8 cellular contexts compared by ENCODE assay signal in genomic region chr1:9590201-9590600, GRCh38. TPM values are rescaled to one million over a fixed set of nuclear protein-coding genes. Genes with fewer than 3 reads are reported as not detected.
A peak's percentile ranks its signal among the peaks of the same experiment; 100 is the strongest.
DNase-seq lines count a peak whose midpoint lies in the region; ATAC-seq and TF ChIP-seq lines count a peak whose summit lies in the region.

No MANE protein-coding gene starts in this region.

- peaks cover 28% of the 10 kb centered on the region for H3K4me1 ChIP-seq in CD8-positive, alpha-beta memory T cell (ENCODE audit: insufficient read depth, low read length)
- H3K4me1 ChIP-seq in adipocyte (ENCODE audit: control insufficient read depth, insufficient read depth, low read length), result peaks cover 11% of the 10 kb centered on the region
- peaks cover 11 to 27% of the 10 kb centered on the region in 2 donors for H3K4me1 ChIP-seq in naive thymus-derived CD4-positive, alpha-beta T cell (ENCODE audit: control insufficient read depth in 2 of 2, insufficient read depth in 2 of 2, low read length in 2 of 2)

- H3K36me3 ChIP-seq in CD8-positive, alpha-beta memory T cell (ENCODE audit: insufficient read depth, low read length), result no peaks in the 10 kb centered on the region
- no peaks in the 10 kb centered on the region for H3K36me3 ChIP-seq in adipocyte (ENCODE audit: control insufficient read depth, insufficient read depth, low read length, severe bottlenecking)
- H3K36me3 ChIP-seq in naive thymus-derived CD4-positive, alpha-beta T cell (ENCODE audit: control insufficient read depth in 2 of 3, insufficient read depth in 3 of 3, low read length in 3 of 3), result no peaks in the 10 kb centered on the region

- peak overlapping the region; percentile 77 to 89 (median 85) for H3K4me3 Mint-ChIP-seq in CD8-positive, alpha-beta memory T cell
- peak overlapping the region in 9 of 10 donors; percentile 25 to 93 (median 86) for H3K4me3 Mint-ChIP-seq in naive thymus-derived CD4-positive, alpha-beta T cell

- no peak for ATAC-seq in naive thymus-derived CD4-positive, alpha-beta T cell

- no peak overlapping the region for H3K27ac ChIP-seq in CD8-positive, alpha-beta memory T cell (ENCODE audit: low read depth, low read length)
- no peak overlapping the region for H3K27ac ChIP-seq in HL-60 (replicated peaks)
- peak overlapping the region; percentile 69 for H3K27ac ChIP-seq in naive thymus-derived CD4-positive, alpha-beta T cell (ENCODE audit: low read depth, low read length)

- no peak for TF ChIP-seq CTCF in HL-60 (IDR thresholded peaks at IDR 0.05; ENCODE audit: insufficient read depth, low read length)

- H3K9ac ChIP-seq in adipocyte (ENCODE audit: low read length), result peak overlapping the region; percentile 85

- intact Hi-C loops in naive thymus-derived CD4-positive, alpha-beta T cell (cut with micrococcal nuclease), result no loop called here

- peaks cover 0 to 1% (median 0%) of the 10 kb centered on the region in 3 donors for H3K36me3 Mint-ChIP-seq in CD8-positive, alpha-beta memory T cell
- no peaks in the 10 kb centered on the region for H3K36me3 Mint-ChIP-seq in naive thymus-derived CD4-positive, alpha-beta T cell

- H3K27ac Mint-ChIP-seq in CD8-positive, alpha-beta memory T cell, result peak overlapping the region in 6 of 8 donors; percentile 3 to 89 (median 40)
- H3K27ac Mint-ChIP-seq in naive thymus-derived CD4-positive, alpha-beta T cell, result peak overlapping the region in 3 of 9 donors; percentile 18 to 62 (median 19)

- CTCF ChIA-PET in CD8-positive, alpha-beta memory T cell (lab: Charles Lee), result interaction anchor here (1.0 to 2.5 kb wide), 7 partner anchors 8 to 300 kb away, joined by 3 to 8 read pairs (median 3); no protein-coding TSS in a partner anchor
- CTCF ChIA-PET in naive thymus-derived CD4-positive, alpha-beta T cell (lab: Charles Lee), result interaction anchor here (0.6 to 1.3 kb wide), 2 partner anchors 17 to 25 kb away, joined by 3 to 4 read pairs; no protein-coding TSS in a partner anchor

- peak in 1 of 5 donors; percentile 42 for DNase-seq in CD8-positive, alpha-beta memory T cell
- DNase-seq in HL-60 (ENCODE audit: low read depth in 1 of 2, low spot score in 1 of 2) (no peak), adipocyte (ENCODE audit: low read depth) (no peak), NCI-H1436 treated with DMSO at 0.1 percent for 48 hours (lab: John Stamatoyannopoulos, UW) (no peak), HuH-7.5 (ENCODE audit: low spot score) (no peak), COLO829 (ENCODE audit: low spot score) (no peak), superior temporal gyrus (ENCODE audit: extremely low spot score) (no peak)
- DNase-seq in naive thymus-derived CD4-positive, alpha-beta T cell, result no peak

- H3K4me1 Mint-ChIP-seq in CD8-positive, alpha-beta memory T cell, result peaks cover 16 to 41% (median 31%) of the 10 kb centered on the region in 3 donors
- peaks cover 21 to 39% (median 33%) of the 10 kb centered on the region in 7 donors for H3K4me1 Mint-ChIP-seq in naive thymus-derived CD4-positive, alpha-beta T cell

- no peaks in the 10 kb centered on the region for H3K9me3 ChIP-seq in CD8-positive, alpha-beta memory T cell (ENCODE audit: low read length)
- H3K9me3 ChIP-seq in adipocyte (ENCODE audit: control insufficient read depth, low read length), result no peaks in the 10 kb centered on the region
- no peaks in the 10 kb centered on the region for H3K9me3 ChIP-seq in naive thymus-derived CD4-positive, alpha-beta T cell (ENCODE audit: control insufficient read depth in 2 of 3, low read length in 3 of 3)

- POLR2A ChIA-PET in CD8-positive, alpha-beta memory T cell (lab: Charles Lee), result no interaction called here
- POLR2A ChIA-PET in naive thymus-derived CD4-positive, alpha-beta T cell (lab: Charles Lee), result interaction anchor here (0.7 to 2.5 kb wide), 3 partner anchors 39 to 460 kb away, joined by 3 to 11 read pairs (median 3); no protein-coding TSS in a partner anchor

- no peaks in the 10 kb centered on the region for H3K27me3 ChIP-seq in CD8-positive, alpha-beta memory T cell (ENCODE audit: insufficient read depth, low read length, poor library complexity, severe bottlenecking)
- H3K27me3 ChIP-seq in HL-60 (ENCODE audit: insufficient read depth, poor library complexity, severe bottlenecking) (no peaks in the 10 kb centered on the region), adipocyte (replicated peaks; ENCODE audit: control insufficient read depth, insufficient read depth, low read length) (no peaks in the 10 kb centered on the region)
- no peaks in the 10 kb centered on the region for H3K27me3 ChIP-seq in naive thymus-derived CD4-positive, alpha-beta T cell (ENCODE audit: control insufficient read depth in 2 of 2, insufficient read depth in 2 of 2, low read length in 2 of 2)

- peaks cover 0 to 1% of the 10 kb centered on the region in 2 donors for H3K27me3 Mint-ChIP-seq in CD8-positive, alpha-beta memory T cell
- H3K27me3 Mint-ChIP-seq in naive thymus-derived CD4-positive, alpha-beta T cell, result no peaks in the 10 kb centered on the region

- no peak overlapping the region for H3K4me3 ChIP-seq in CD8-positive, alpha-beta memory T cell (ENCODE audit: low read length)
- H3K4me3 ChIP-seq in HL-60 (replicated peaks; ENCODE audit: insufficient read depth, low read length), result peak overlapping the region; percentile 73
- H3K4me3 ChIP-seq in adipocyte (ENCODE audit: low read length), result peak overlapping the region; percentile 81
- H3K4me3 ChIP-seq in naive thymus-derived CD4-positive, alpha-beta T cell (ENCODE audit: low read length), result no peak overlapping the region

- H3K9me3 Mint-ChIP-seq in CD8-positive, alpha-beta memory T cell, result no peaks in the 10 kb centered on the region
- H3K9me3 Mint-ChIP-seq in naive thymus-derived CD4-positive, alpha-beta T cell, result peaks cover 0 to 1% (median 0%) of the 10 kb centered on the region in 11 donors

RNA-seq across cellular contexts. Expression of gene TMEM201, which starts 1.5 kb away (rescaled TPM):
- 10 to 100 TPM; 32.2 to 32.8 TPM for total RNA-seq in CD8-positive, alpha-beta memory T cell
- 2.8 TPM for polyA plus RNA-seq in CD8-positive, alpha-beta memory T cell
- 10 to 100 TPM in 3 of 5 experiments, 1 to 10 TPM in 2; 9.0 to 18.5 (median 10.0) TPM for total RNA-seq in naive thymus-derived CD4-positive, alpha-beta T cell
- polyA plus RNA-seq in naive thymus-derived CD4-positive, alpha-beta T cell, result 1 to 10 TPM; 1.0 to 3.3 TPM

RNA-seq across cellular contexts. Expression of gene SLC25A33, which starts 50.9 kb away (rescaled TPM):
- total RNA-seq in CD8-positive, alpha-beta memory T cell, result 10 to 100 TPM; 12.8 to 12.9 TPM
- 6.5 TPM for polyA plus RNA-seq in CD8-positive, alpha-beta memory T cell
- 1 to 10 TPM; 2.5 to 5.8 (median 3.9) TPM for total RNA-seq in naive thymus-derived CD4-positive, alpha-beta T cell
- 1 to 10 TPM; 7.0 to 8.0 TPM for polyA plus RNA-seq in naive thymus-derived CD4-positive, alpha-beta T cell

Comparison
In these comparisons a context has a peak if more than half of its experiments do, and no peak if none do; other contexts are left out.
1. H3K4me3 ChIP-seq: peak in HL-60 (single experiment) and adipocyte (single experiment); none in CD8-positive, alpha-beta memory T cell (single experiment) and naive thymus-derived CD4-positive, alpha-beta T cell (single experiment).